Comparison of ENCODE assay signal across 22 cellular contexts in the genomic region with DNA sequence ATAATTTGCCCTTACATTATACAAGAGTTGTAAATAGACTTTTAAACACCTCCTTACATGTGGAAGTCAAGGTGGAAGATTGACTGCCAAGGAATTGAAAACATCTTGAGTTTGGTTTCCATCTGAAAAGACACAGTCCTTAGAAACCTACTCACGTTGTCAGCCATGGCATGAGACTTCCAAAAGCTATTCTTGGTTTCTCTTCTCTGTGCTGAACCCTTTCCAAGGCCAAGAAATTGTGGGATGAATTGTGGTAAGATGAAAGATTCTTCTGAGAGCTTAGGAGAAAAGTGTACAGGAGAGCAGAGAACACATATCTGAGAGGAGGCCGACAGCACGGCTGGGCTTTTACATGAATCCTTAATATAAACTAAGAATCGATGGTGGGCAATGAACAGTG.
A peak's percentile ranks its signal among the peaks of the same experiment; 100 is the strongest.
DNase-seq lines count a peak whose midpoint lies in the region; TF ChIP-seq lines count a peak whose summit lies in the region.
"Had no signal": no experiment of that assay in that cellular context is flagged by ENCODE, and none has a peak within 500 bp of the region (broad histone marks: within the 10 kb centered on the region; RNA-seq: fewer than 3 reads in every experiment).

No MANE protein-coding gene starts in this region.

- no peaks in the 10 kb centered on the region for H3K9me3 ChIP-seq in HUES6 (ENCODE audit: control insufficient read depth, insufficient read depth, low read depth, low read length)
- H3K9me3 ChIP-seq: HAP-1, SJCRH30 had no signal

- peaks cover 3% of the 10 kb centered on the region for H3K4me1 Mint-ChIP-seq in activated CD4-positive, alpha-beta T cell treated with anti-CD3 and anti-CD28 coated beads, Interleukin-2, amount 10 ng/mL, durations not matched to agents 24 days and 14 days

- peaks cover 15% of the 10 kb centered on the region for H3K9me3 Mint-ChIP-seq in activated CD4-positive, alpha-beta T cell treated with anti-CD3 and anti-CD28 coated beads, Interleukin-2, amount 10 ng/mL, durations not matched to agents 24 days and 14 days

- H3K4me3 ChIP-seq in HUES6 (ENCODE audit: low read depth, low read length) (no peak overlapping the region), dorsolateral prefrontal cortex (no peak overlapping the region)
- H3K4me3 ChIP-seq: BLaER1 treated with 17β-estradiol and CSF1 and Interleukin-3, amounts not matched to agents 10 nM and 100 nM; GM23248; HAP-1; K562; PC-9; SJCRH30 had no signal

- no peak overlapping the region for H3K4me3 Mint-ChIP-seq in activated CD4-positive, alpha-beta T cell treated with anti-CD3 and anti-CD28 coated beads, Interleukin-2, amount 10 ng/mL, durations not matched to agents 24 days and 14 days
- H3K4me3 Mint-ChIP-seq: CD4-positive, alpha-beta T cell had no signal

- H3K9ac ChIP-seq in HUES6 (ENCODE audit: low read length): no peak overlapping the region
- H3K9ac ChIP-seq: BLaER1 treated with 17β-estradiol and CSF1 and Interleukin-3, amounts not matched to agents 10 nM and 100 nM; GM23248 had no signal

- H3K27ac ChIP-seq in HUES6 (ENCODE audit: low read depth, low read length) (0 out of 2 replicates have a peak overlapping the region, but pooled peaks have one; percentile 31), dorsolateral prefrontal cortex (peak overlapping the region in 52 of 59 donors; percentile 18 to 85 (median 66)), temporal lobe (ENCODE audit: low read depth, low read length) (peak overlapping the region; percentile 28)
- H3K27ac ChIP-seq: BLaER1 treated with 17β-estradiol and CSF1 and Interleukin-3, amounts not matched to agents 10 nM and 100 nM; GM23248; PC-9; SJCRH30 had no signal

- no peaks in the 10 kb centered on the region for H3K36me3 Mint-ChIP-seq in activated CD4-positive, alpha-beta T cell treated with anti-CD3 and anti-CD28 coated beads, Interleukin-2, amount 10 ng/mL, durations not matched to agents 24 days and 14 days (ENCODE audit: low read depth)

- H3K27me3 Mint-ChIP-seq in activated CD4-positive, alpha-beta T cell treated with anti-CD3 and anti-CD28 coated beads, Interleukin-2, amount 10 ng/mL, durations not matched to agents 24 days and 14 days: peaks cover 17% of the 10 kb centered on the region
- H3K27me3 Mint-ChIP-seq: CD4-positive, alpha-beta T cell had no signal

- no peak overlapping the region for H3K27ac Mint-ChIP-seq in activated CD4-positive, alpha-beta T cell treated with anti-CD3 and anti-CD28 coated beads, Interleukin-2, amount 10 ng/mL, durations not matched to agents 24 days and 14 days
- H3K27ac Mint-ChIP-seq: CD4-positive, alpha-beta T cell had no signal

- H3K27me3 ChIP-seq in HUES6 (ENCODE audit: control insufficient read depth, insufficient read depth, low read length): no peaks in the 10 kb centered on the region
- H3K27me3 ChIP-seq in dorsolateral prefrontal cortex: no peaks in the 10 kb centered on the region
- H3K27me3 ChIP-seq: BLaER1 treated with 17β-estradiol and CSF1 and Interleukin-3, amounts not matched to agents 10 nM and 100 nM; SJCRH30 had no signal

- no peak for TF ChIP-seq CTCF in dorsolateral prefrontal cortex (IDR thresholded peaks at IDR 0.05 in 54 of 56, conservative IDR thresholded peaks at IDR 0.05 in 2 of 56; ENCODE audit: low read depth in 1 of 56, partially characterized antibody in 56 of 56)

- intact Hi-C loops in dorsolateral prefrontal cortex (cut with DNase I): no loop called here
- intact Hi-C loops in activated CD4-positive, alpha-beta T cell treated with anti-CD3 and anti-CD28 coated beads, Interleukin-2, amount 10 ng/mL, durations not matched to agents 24 days and 14 days (cut with micrococcal nuclease): no loop called here

- DNase-seq in dorsolateral prefrontal cortex: no peak
- peak; percentile 11 for DNase-seq in medulla oblongata (ENCODE audit: extremely low spot score)
- DNase-seq in islet precursor cell: no peak
- no peak for DNase-seq in ureter (ENCODE audit: low spot score)
- no peak for DNase-seq in activated CD4-positive, alpha-beta T cell treated with anti-CD3 and anti-CD28 coated beads, Interleukin-2, amount 10 ng/mL, durations not matched to agents 24 days and 14 days
- DNase-seq: CD4-positive, alpha-beta T cell; NCI-H1105; NCI-H1436 treated with DMSO at 0.1 percent for 48 hours; NCI-H187 treated with DMSO at 0.1 percent for 48 hours; NCI-H2107; NCI-H446; NCI-H524 treated with DMSO at 0.1 percent for 48 hours; NCI-H774; NK-92 treated with Interleukin-12 subunit alpha and Interleukin-12 subunit beta, amount 100 ng/mL, for 24 hours; PC-9 had no signal

- no peaks in the 10 kb centered on the region for H3K36me3 ChIP-seq in HUES6 (ENCODE audit: control insufficient read depth, insufficient read depth, low read length)
- H3K36me3 ChIP-seq: BLaER1 treated with 17β-estradiol and CSF1 and Interleukin-3, amounts not matched to agents 10 nM and 100 nM; HAP-1; SJCRH30 had no signal

- peaks cover 24% of the 10 kb centered on the region for H3K4me1 ChIP-seq in HUES6 (ENCODE audit: control insufficient read depth, insufficient read depth, low read length)
- H3K4me1 ChIP-seq: SJCRH30 had no signal
